Comparison of ENCODE assay signal across 27 cellular contexts in genomic region chr10:116079355-116079754, GRCh38.
"Had no signal": no experiment of that assay in that cellular context is flagged by ENCODE, and none has a peak within 500 bp of the region (broad histone marks: within the 10 kb centered on the region; RNA-seq: fewer than 3 reads in every experiment).

No MANE protein-coding gene starts in this region.

- DNase-seq: activated B cell treated with CpG ODN at 0.5 μM for 24 hours; activated CD4-positive, alpha-beta T cell treated with anti-CD3 and anti-CD28 coated beads for 1 hour; activated CD4-positive, alpha-beta T cell treated with anti-CD3 and anti-CD28 coated beads, Interleukin-2, amount 10 ng/mL, durations not matched to agents 24 days and 14 days; activated CD4-positive, alpha-beta T cell treated with anti-CD3 and anti-CD28 coated beads, Interleukin-2, amount 50 U/mL, for 48 hours; activated CD8-positive, alpha-beta memory T cell treated with anti-CD3 and anti-CD28 coated beads, Interleukin-2, amount 10 ng/mL, durations not matched to agents 7 days and 5 days; activated effector memory CD4-positive, alpha-beta T cell treated with Interleukin-2 at 50 U/mL for 16 hours; activated naive CD4-positive, alpha-beta T cell; activated T-cell treated with anti-CD3 and anti-CD28 coated beads, Interleukin-2, amount 50 U/mL, for 24 hours; MM.1S; NCI-H1105 treated with DMSO at 0.1 percent for 48 hours; NCI-H1436 treated with DMSO at 0.1 percent for 48 hours; NCI-H187; NCI-H2081; NCI-H510A treated with DMSO at 0.1 percent for 48 hours; NCI-H69; PC-3; SHP77; SW 1271 had no signal

- H3K9me3 Mint-ChIP-seq: activated B cell treated with CpG ODN at 0.5 μM for 24 hours; activated CD4-positive, alpha-beta T cell treated with anti-CD3 and anti-CD28 coated beads, Interleukin-2, amount 10 ng/mL, durations not matched to agents 24 days and 14 days; activated naive CD4-positive, alpha-beta T cell treated with anti-CD3 and anti-CD28 coated beads, Interleukin-2, amount 50 U/mL, for 24 hours; activated T-cell treated with anti-CD3 and anti-CD28 coated beads, Interleukin-2, amount 50 U/mL, for 24 hours; activated T-helper 1 cell treated with anti-CD3 and anti-CD28 coated beads, Interleukin-12 subunit alpha, Interleukin-12 subunit beta, Interleukin-2, Interleukin-4 antibody, amounts not matched to agents 30 ng/mL and 10 ng/mL and 1 ng/mL, durations not matched to agents 14 hours and 24 hours and 36 hours; brain; central memory CD8-positive, alpha-beta T cell; T-helper 1 cell treated with Interleukin-12 subunit alpha and Interleukin-12 subunit beta and Interleukin-4 antibody, amounts not matched to agents 30 μg/mL and 1 μg/mL, for 36 hours had no signal

- FAIRE-seq: RCC 7860 had no signal

- H3K36me3 ChIP-seq: ascending aorta, SJSA1 had no signal

- ATAC-seq: activated CD8-positive, alpha-beta memory T cell treated with anti-CD3 and anti-CD28 coated beads, Interleukin-2, amount 10 ng/mL, durations not matched to agents 7 days and 5 days; PC-3; SK-N-SH treated with all-trans-retinoic acid at 6 μM for 48 hours had no signal

- H3K27me3 ChIP-seq: ascending aorta, SJSA1 had no signal

- H3K27ac Mint-ChIP-seq: activated B cell treated with CpG ODN at 0.5 μM for 24 hours; activated CD4-positive, alpha-beta T cell treated with anti-CD3 and anti-CD28 coated beads, Interleukin-2, amount 10 ng/mL, durations not matched to agents 24 days and 14 days; activated CD8-positive, alpha-beta memory T cell treated with anti-CD3 and anti-CD28 coated beads, Interleukin-2, amount 10 ng/mL, durations not matched to agents 7 days and 5 days; activated naive CD4-positive, alpha-beta T cell treated with anti-CD3 and anti-CD28 coated beads, Interleukin-2, amount 50 U/mL, for 24 hours; activated T-cell treated with anti-CD3 and anti-CD28 coated beads, Interleukin-2, amount 50 U/mL, for 24 hours; activated T-helper 1 cell treated with anti-CD3 and anti-CD28 coated beads, Interleukin-12 subunit alpha, Interleukin-12 subunit beta, Interleukin-2, Interleukin-4 antibody, amounts not matched to agents 30 ng/mL and 10 ng/mL and 1 ng/mL, durations not matched to agents 14 hours and 24 hours and 36 hours; T-helper 1 cell treated with Interleukin-12 subunit alpha and Interleukin-12 subunit beta and Interleukin-4 antibody, amounts not matched to agents 30 μg/mL and 1 μg/mL, for 36 hours had no signal

- H3K4me1 ChIP-seq: ascending aorta had no signal

- H3K4me3 ChIP-seq: ascending aorta, SJSA1 had no signal

- H3K36me3 Mint-ChIP-seq: activated CD8-positive, alpha-beta memory T cell treated with anti-CD3 and anti-CD28 coated beads, Interleukin-2, amount 10 ng/mL, durations not matched to agents 7 days and 5 days; activated naive CD4-positive, alpha-beta T cell treated with anti-CD3 and anti-CD28 coated beads, Interleukin-2, amount 50 U/mL, for 24 hours had no signal

- H3K4me1 Mint-ChIP-seq: activated B cell treated with CpG ODN at 0.5 μM for 24 hours; activated CD4-positive, alpha-beta T cell treated with anti-CD3 and anti-CD28 coated beads, Interleukin-2, amount 10 ng/mL, durations not matched to agents 24 days and 14 days; activated CD8-positive, alpha-beta memory T cell treated with anti-CD3 and anti-CD28 coated beads, Interleukin-2, amount 10 ng/mL, durations not matched to agents 7 days and 5 days; activated naive CD4-positive, alpha-beta T cell treated with anti-CD3 and anti-CD28 coated beads, Interleukin-2, amount 50 U/mL, for 24 hours; central memory CD8-positive, alpha-beta T cell had no signal

- H3K27me3 Mint-ChIP-seq: activated B cell treated with CpG ODN at 0.5 μM for 24 hours; activated CD4-positive, alpha-beta T cell treated with anti-CD3 and anti-CD28 coated beads, Interleukin-2, amount 10 ng/mL, durations not matched to agents 24 days and 14 days; activated CD8-positive, alpha-beta memory T cell treated with anti-CD3 and anti-CD28 coated beads, Interleukin-2, amount 10 ng/mL, durations not matched to agents 7 days and 5 days; activated naive CD4-positive, alpha-beta T cell treated with anti-CD3 and anti-CD28 coated beads, Interleukin-2, amount 50 U/mL, for 24 hours; activated T-cell treated with anti-CD3 and anti-CD28 coated beads, Interleukin-2, amount 50 U/mL, for 24 hours; brain; central memory CD8-positive, alpha-beta T cell had no signal

- H3K9me3 ChIP-seq: ascending aorta, SJSA1 had no signal

- H3K4me3 Mint-ChIP-seq: activated B cell treated with CpG ODN at 0.5 μM for 24 hours; activated CD4-positive, alpha-beta T cell treated with anti-CD3 and anti-CD28 coated beads, Interleukin-2, amount 10 ng/mL, durations not matched to agents 24 days and 14 days; activated CD8-positive, alpha-beta memory T cell treated with anti-CD3 and anti-CD28 coated beads, Interleukin-2, amount 10 ng/mL, durations not matched to agents 7 days and 5 days; activated naive CD4-positive, alpha-beta T cell treated with anti-CD3 and anti-CD28 coated beads, Interleukin-2, amount 50 U/mL, for 24 hours; activated T-cell treated with anti-CD3 and anti-CD28 coated beads, Interleukin-2, amount 50 U/mL, for 24 hours; activated T-helper 1 cell treated with anti-CD3 and anti-CD28 coated beads, Interleukin-12 subunit alpha, Interleukin-12 subunit beta, Interleukin-2, Interleukin-4 antibody, amounts not matched to agents 30 ng/mL and 10 ng/mL and 1 ng/mL, durations not matched to agents 14 hours and 24 hours and 36 hours; brain; central memory CD8-positive, alpha-beta T cell; T-helper 1 cell treated with Interleukin-12 subunit alpha and Interleukin-12 subunit beta and Interleukin-4 antibody, amounts not matched to agents 30 μg/mL and 1 μg/mL, for 36 hours had no signal

- H3K27ac ChIP-seq: ascending aorta, SJSA1 had no signal
